In the genomic region with DNA sequence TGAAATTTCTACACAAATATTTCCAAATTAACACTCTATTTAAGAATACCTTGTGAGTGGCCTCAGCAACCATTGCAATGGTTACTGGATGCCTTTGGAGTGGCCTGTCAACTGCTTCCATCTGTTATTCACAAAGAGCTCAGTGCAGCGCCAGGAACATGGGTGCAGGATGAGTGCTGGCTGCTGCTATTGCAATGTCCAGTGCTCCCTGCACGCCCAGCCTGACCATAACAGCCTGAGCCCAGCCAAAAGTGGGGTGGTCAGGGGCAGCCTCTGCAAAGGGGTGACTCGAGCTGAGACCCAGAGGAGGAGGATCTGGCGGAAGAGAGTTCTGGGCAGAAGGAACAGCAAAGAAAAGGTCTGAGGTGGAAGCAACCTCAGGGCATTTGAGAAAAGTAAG, we compare ENCODE assay signal across 16 cellular contexts. TPM values are rescaled to one million over a fixed set of nuclear protein-coding genes. Genes with fewer than 3 reads are reported as not detected.
DNase-seq lines count a peak whose midpoint lies in the region; ATAC-seq, FAIRE-seq and TF ChIP-seq lines count a peak whose summit lies in the region.
"Had no signal": no experiment of that assay in that cellular context is flagged by ENCODE, and none has a peak within 500 bp of the region (broad histone marks: within the 10 kb centered on the region; RNA-seq: fewer than 3 reads in every experiment).

No MANE protein-coding gene starts in this region.

- no peak overlapping the region for H3K4me2 ChIP-seq in HepG2 (ENCODE audit: low read depth, low read length)
- H3K4me2 ChIP-seq in mesenchymal stem cell (ENCODE audit: low read length, poor library complexity, severe bottlenecking) = no peak overlapping the region

- FAIRE-seq in HepG2 (lab: Jason Lieb, UNC) = no peak

- no peaks in the 10 kb centered on the region for H3K79me1 ChIP-seq in mesenchymal stem cell (replicated peaks; ENCODE audit: low read length, poor library complexity, severe bottlenecking)

- H3K27me3 Mint-ChIP-seq in CD8-positive, alpha-beta memory T cell = peaks cover 0 to 1% of the 10 kb centered on the region in 2 donors
- H3K27me3 Mint-ChIP-seq in activated CD8-positive, alpha-beta T cell treated with anti-CD3 and anti-CD28 coated beads, Interleukin-2, amount 10 ng/mL, durations not matched to agents 7 days and 5 days (ENCODE audit: low read depth) = no peaks in the 10 kb centered on the region

- no peak overlapping the region for H3K27ac ChIP-seq in CD8-positive, alpha-beta memory T cell (ENCODE audit: low read depth, low read length)
- peak overlapping the region; percentile 47 for H3K27ac ChIP-seq in lower lobe of right lung
- H3K27ac ChIP-seq in HepG2 (ENCODE audit: extremely low read length, insufficient read depth, low read length) = no peak overlapping the region
- no peak overlapping the region for H3K27ac ChIP-seq in mesenchymal stem cell (ENCODE audit: low read length, poor library complexity, severe bottlenecking)
- H3K27ac ChIP-seq: adrenal gland, C4-2B, gastrocnemius medialis had no signal

- no peak overlapping the region for H3K14ac ChIP-seq in mesenchymal stem cell (ENCODE audit: low read length in 2 of 2)

- no peak overlapping the region for H2BK12ac ChIP-seq in mesenchymal stem cell (ENCODE audit: low read length in 2 of 2)

- 39% methylated on average over 4 of the region's 4 CpGs for WGBS in HepG2 (ENCODE audit: low lambda C conversion rate)
- 72% methylated on average over 4 of the region's 4 CpGs for WGBS in mesenchymal stem cell

- no peak for TF ChIP-seq EP300 in HepG2 (IDR thresholded peaks at IDR 0.05; ENCODE audit: low read depth in 2 of 2, low read length in 2 of 2)
- TF ChIP-seq EP300 in HepG2 (CRISPR knock-in tag; IDR thresholded peaks at IDR 0.05; ENCODE audit: borderline replicate concordance) = no peak

- H2BK120ac ChIP-seq in mesenchymal stem cell (ENCODE audit: low read depth, low read length) = no peak overlapping the region

- H3K9me3 Mint-ChIP-seq in CD8-positive, alpha-beta memory T cell = no peaks in the 10 kb centered on the region
- H3K9me3 Mint-ChIP-seq in activated CD8-positive, alpha-beta T cell treated with anti-CD3 and anti-CD28 coated beads, Interleukin-2, amount 10 ng/mL, durations not matched to agents 7 days and 5 days (ENCODE audit: insufficient read depth) = no peaks in the 10 kb centered on the region
- H3K9me3 Mint-ChIP-seq: neural crest cell had no signal

- no peak overlapping the region for H4K91ac ChIP-seq in mesenchymal stem cell (ENCODE audit: low read length)

- no peaks in the 10 kb centered on the region for H4K20me1 ChIP-seq in HepG2 (ENCODE audit: insufficient read depth, low read length)

- no peaks in the 10 kb centered on the region for H3K36me3 ChIP-seq in CD8-positive, alpha-beta memory T cell (ENCODE audit: insufficient read depth, low read length)
- H3K36me3 ChIP-seq in lower lobe of right lung (peaks cover 4% of the 10 kb centered on the region), HepG2 (replicated peaks in 1 of 2; ENCODE audit: control insufficient read depth in 1 of 2, insufficient read depth in 2 of 2, low read length in 2 of 2) (no peaks in the 10 kb centered on the region), mesenchymal stem cell (ENCODE audit: control insufficient read depth in 1 of 2, insufficient read depth in 2 of 2, low read depth in 1 of 2, low read length in 2 of 2) (no peaks in the 10 kb centered on the region)
- H3K36me3 ChIP-seq: adrenal gland, gastrocnemius medialis had no signal

- H2AFZ ChIP-seq in HepG2 (ENCODE audit: low read length) (no peak overlapping the region), mesenchymal stem cell (ENCODE audit: low read depth, low read length) (no peak overlapping the region)

- H3K4me1 ChIP-seq in CD8-positive, alpha-beta memory T cell (ENCODE audit: insufficient read depth, low read length) = peaks cover 49% of the 10 kb centered on the region
- H3K4me1 ChIP-seq in lower lobe of right lung (peaks cover 65% of the 10 kb centered on the region), HepG2 (ENCODE audit: insufficient read depth, low read length) (no peaks in the 10 kb centered on the region), mesenchymal stem cell (ENCODE audit: control insufficient read depth, insufficient read depth, low read depth, low read length) (peaks cover 9% of the 10 kb centered on the region)
- H3K4me1 ChIP-seq: adrenal gland, gastrocnemius medialis had no signal

- DNase-seq in AG10803 (ENCODE audit: low read depth) (peak; percentile 35), lower lobe of right lung (peak; percentile 51), HepG2 (ENCODE audit: low spot score) (no peak), mesenchymal stem cell (no peak), HuH-7 (ENCODE audit: low spot score) (no peak)
- DNase-seq in CD8-positive, alpha-beta memory T cell = no peak
- no peak for DNase-seq in activated CD8-positive, alpha-beta T cell treated with anti-CD3 and anti-CD28 coated beads, Interleukin-2, amount 10 ng/mL, durations not matched to agents 7 days and 5 days
- DNase-seq: DMS79 treated with DMSO at 0.1 percent for 48 hours; gastrocnemius medialis; NCI-H1694; NCI-H446 treated with DMSO at 0.1 percent for 48 hours; retina; stimulated activated CD4-positive, alpha-beta T cell treated with anti-CD3 and anti-CD28 coated beads, Interleukin-15, amount 100 ng/mL, for 24 hours had no signal

- no peak overlapping the region for H2BK5ac ChIP-seq in mesenchymal stem cell (ENCODE audit: low read depth, low read length, poor library complexity, severe bottlenecking)

- POLR2A ChIA-PET in CD8-positive, alpha-beta memory T cell (lab: Charles Lee) = no interaction called here
- POLR2A ChIA-PET in activated CD8-positive, alpha-beta T cell treated with anti-CD3 and anti-CD28 coated beads, Interleukin-2, amount 10 ng/mL, durations not matched to agents 7 days and 5 days (lab: Charles Lee) = interaction anchor here (1.0 kb wide), 1 partner anchor 9 kb away, joined by 3 read pairs; no protein-coding TSS in a partner anchor
- POLR2A ChIA-PET in HepG2 (lab: Yijun Ruan, JAX) = no interaction called here

- peak overlapping the region in 6 of 7 donors; percentile 72 to 91 (median 88) for H3K4me3 Mint-ChIP-seq in CD8-positive, alpha-beta memory T cell
- peak overlapping the region; percentile 68 for H3K4me3 Mint-ChIP-seq in activated CD8-positive, alpha-beta T cell treated with anti-CD3 and anti-CD28 coated beads, Interleukin-2, amount 10 ng/mL, durations not matched to agents 7 days and 5 days
- H3K4me3 Mint-ChIP-seq: neural crest cell had no signal

- H2AK5ac ChIP-seq in mesenchymal stem cell (ENCODE audit: low read length, severe bottlenecking) = no peak overlapping the region

- no peak overlapping the region for H2BK15ac ChIP-seq in mesenchymal stem cell (ENCODE audit: low read depth, poor library complexity, severe bottlenecking)

- no peak overlapping the region for H3K23ac ChIP-seq in mesenchymal stem cell (ENCODE audit: low read length in 2 of 2)

- CTCF ChIA-PET in CD8-positive, alpha-beta memory T cell (lab: Charles Lee) = interaction anchor here (2.4 to 3.2 kb wide), 2 partner anchors 11 to 21 kb away, joined by 6 to 11 read pairs; no protein-coding TSS in a partner anchor
- CTCF ChIA-PET in activated CD8-positive, alpha-beta T cell treated with anti-CD3 and anti-CD28 coated beads, Interleukin-2, amount 10 ng/mL, durations not matched to agents 7 days and 5 days (lab: Charles Lee) = interaction anchor here (3.6 kb wide), 1 partner anchor 11 kb away, joined by 24 read pairs; no protein-coding TSS in a partner anchor
- CTCF ChIA-PET in HepG2 (lab: Yijun Ruan, JAX; ENCODE audit: low intra/inter-chr PET ratio, low total read pairs) = no interaction called here

- peak overlapping the region in 7 of 8 donors; percentile 41 to 98 (median 89) for H3K27ac Mint-ChIP-seq in CD8-positive, alpha-beta memory T cell
- H3K27ac Mint-ChIP-seq in activated CD8-positive, alpha-beta T cell treated with anti-CD3 and anti-CD28 coated beads, Interleukin-2, amount 10 ng/mL, durations not matched to agents 7 days and 5 days = peak overlapping the region; percentile 90

- no peak for ATAC-seq in activated CD8-positive, alpha-beta T cell treated with anti-CD3 and anti-CD28 coated beads, Interleukin-2, amount 10 ng/mL, durations not matched to agents 7 days and 5 days
- ATAC-seq in lower lobe of right lung = peak; percentile 59 to 73
- no peak for ATAC-seq in HepG2
- ATAC-seq: gastrocnemius medialis had no signal

- no peak overlapping the region for H3K4ac ChIP-seq in mesenchymal stem cell (ENCODE audit: low read depth in 1 of 2, low read length in 2 of 2)

- in situ Hi-C loops in HepG2 (cut with HindIII; ENCODE audit: extremely low pct_ligation_motif_present, low pct_unique_long_range_greater_than_20kb) = no loop called here

- no peak overlapping the region for H4K8ac ChIP-seq in mesenchymal stem cell (ENCODE audit: low read length)

- H3K9me3 ChIP-seq in CD8-positive, alpha-beta memory T cell (ENCODE audit: low read length) = no peaks in the 10 kb centered on the region
- H3K9me3 ChIP-seq in lower lobe of right lung (no peaks in the 10 kb centered on the region), HepG2 (ENCODE audit: low read length) (no peaks in the 10 kb centered on the region), mesenchymal stem cell (ENCODE audit: control insufficient read depth, low read length) (no peaks in the 10 kb centered on the region)
- H3K9me3 ChIP-seq: adrenal gland, gastrocnemius medialis had no signal

- peaks cover 55 to 74% (median 64%) of the 10 kb centered on the region in 3 donors for H3K4me1 Mint-ChIP-seq in CD8-positive, alpha-beta memory T cell
- peaks cover 56% of the 10 kb centered on the region for H3K4me1 Mint-ChIP-seq in activated CD8-positive, alpha-beta T cell treated with anti-CD3 and anti-CD28 coated beads, Interleukin-2, amount 10 ng/mL, durations not matched to agents 7 days and 5 days (ENCODE audit: low read depth)

- TF ChIP-seq POLR2A in HepG2 (IDR thresholded peaks at IDR 0.05; ENCODE audit: insufficient read depth in 1 of 2, low read depth in 2 of 2, low read length in 2 of 2) = no peak

- intact Hi-C loops in lower lobe of right lung (cut with DNase I) = no loop called here
- intact Hi-C loops in HepG2 (cut with micrococcal nuclease; ENCODE audit: unreplicated experiment) = no loop called here

- no peak overlapping the region for H3K4me3 ChIP-seq in AG10803 (ENCODE audit: low read length)
- H3K4me3 ChIP-seq in CD8-positive, alpha-beta memory T cell (ENCODE audit: low read length) = no peak overlapping the region
- H3K4me3 ChIP-seq in lower lobe of right lung = no peak overlapping the region
- H3K4me3 ChIP-seq in HepG2 (replicated peaks in 1 of 3; ENCODE audit: insufficient read depth in 1 of 3, low read depth in 2 of 3, low read length in 3 of 3) = no peak overlapping the region
- no peak overlapping the region for H3K4me3 ChIP-seq in mesenchymal stem cell (ENCODE audit: insufficient read depth in 1 of 2, low read depth in 1 of 2, low read length in 2 of 2)
- H3K4me3 ChIP-seq: adrenal gland, gastrocnemius medialis had no signal

- no peak for TF ChIP-seq RAD21 in HepG2 (CRISPR knock-in tag; IDR thresholded peaks at IDR 0.05)

- H3K79me2 ChIP-seq in HepG2 (ENCODE audit: insufficient read depth, low read length) = no peaks in the 10 kb centered on the region

- TF ChIP-seq CTCF in AG10803 (conservative IDR thresholded peaks at IDR 0.05; ENCODE audit: low read length) (no peak), lower lobe of right lung (IDR thresholded peaks at IDR 0.05) (no peak), HepG2 (CRISPR knock-in tag; IDR thresholded peaks at IDR 0.05) (no peak)

- peaks cover 2 to 14% (median 2%) of the 10 kb centered on the region in 3 donors for H3K36me3 Mint-ChIP-seq in CD8-positive, alpha-beta memory T cell
- peaks cover 60% of the 10 kb centered on the region for H3K36me3 Mint-ChIP-seq in activated CD8-positive, alpha-beta T cell treated with anti-CD3 and anti-CD28 coated beads, Interleukin-2, amount 10 ng/mL, durations not matched to agents 7 days and 5 days (ENCODE audit: low read depth)

- no peak overlapping the region for H3K18ac ChIP-seq in mesenchymal stem cell (ENCODE audit: low read depth in 1 of 2, low read length in 2 of 2)

- H3K27me3 ChIP-seq in CD8-positive, alpha-beta memory T cell (ENCODE audit: insufficient read depth, low read length, poor library complexity, severe bottlenecking) = no peaks in the 10 kb centered on the region
- H3K27me3 ChIP-seq in lower lobe of right lung (ENCODE audit: low read depth) (no peaks in the 10 kb centered on the region), HepG2 (ENCODE audit: control insufficient read depth in 1 of 2, insufficient read depth in 2 of 2, low read length in 2 of 2) (no peaks in the 10 kb centered on the region), mesenchymal stem cell (ENCODE audit: control insufficient read depth in 1 of 2, insufficient read depth in 1 of 2, low read length in 2 of 2) (peaks cover 0 to 15% of the 10 kb centered on the region in 2 experiments)
- H3K27me3 ChIP-seq: adrenal gland, gastrocnemius medialis had no signal

- H3K9ac ChIP-seq in HepG2 (ENCODE audit: insufficient read depth, low read depth, low read length) (no peak overlapping the region), mesenchymal stem cell (ENCODE audit: low read length) (no peak overlapping the region)

- no TSS peak for BruUV-seq in HepG2 (replicated peaks; lab: Mats Ljungman, UMichigan)

RNA-seq across cellular contexts. Expression of gene CASS4, which starts 18.4 kb away (rescaled TPM):
- 1 to 10 TPM; 3.7 TPM for total RNA-seq in CD8-positive, alpha-beta memory T cell
- polyA plus RNA-seq in CD8-positive, alpha-beta memory T cell = 5.6 TPM
- 10 to 100 TPM; 17.8 to 18.8 TPM for total RNA-seq in activated CD8-positive, alpha-beta T cell treated with anti-CD3 and anti-CD28 coated beads, Interleukin-2, amount 10 ng/mL, durations not matched to agents 7 days and 5 days
- 23.9 TPM for total RNA-seq in lower lobe of right lung
- 0.38 and 0.49 TPM in 2 replicates for total RNA-seq in HepG2 (2016; rRNA removed; fragmentation: Illumina TruSeq; extraction: Trizol)
- total RNA-seq in HepG2 (2016; cell fraction: cytosol; rRNA removed; fragmentation: Illumina TruSeq; extraction: Trizol; ENCODE audit: low read depth) = 0.09 TPM in 1 of 2 replicates, not detected in the other
- total RNA-seq in HepG2 (2016; cell fraction: insoluble cytoplasmic fraction; rRNA removed; fragmentation: Illumina TruSeq; extraction: Trizol) = 0.28 and 0.35 TPM in 2 replicates
- 0.17 and 0.31 TPM in 2 replicates for total RNA-seq in HepG2 (2016; cell fraction: membrane; rRNA removed; fragmentation: Illumina TruSeq; extraction: Trizol)
- 0.53 and 0.65 TPM in 2 replicates for total RNA-seq in HepG2 (2016; cell fraction: nucleus; rRNA removed; fragmentation: Illumina TruSeq; extraction: Trizol)
- polyA plus RNA-seq in HepG2 (2011; rRNA removed) = 0.17 and 0.25 TPM in 2 replicates
- polyA plus RNA-seq in HepG2 (2011; cell fraction: cytosol; rRNA removed) = 0.10 and 0.17 TPM in 2 replicates
- polyA plus RNA-seq in HepG2 (2011; cell fraction: nucleus; rRNA removed) = 0.35 and 0.50 TPM in 2 replicates
- polyA plus RNA-seq in HepG2 (2012) = 0.17 and 0.23 TPM in 2 replicates
- not detected in 2 replicates for polyA plus RNA-seq in HepG2 (2016; cell fraction: cytosol; fragmentation: Illumina TruSeq; extraction: Trizol; ENCODE audit: low read depth)
- 0.30 and 0.41 TPM in 2 replicates for polyA plus RNA-seq in HepG2 (2016; cell fraction: insoluble cytoplasmic fraction; fragmentation: Illumina TruSeq; extraction: Trizol; ENCODE audit: low read depth)
- 0.06 and 0.08 TPM in 2 replicates for polyA plus RNA-seq in HepG2 (2016; cell fraction: membrane; fragmentation: Illumina TruSeq; extraction: Trizol; ENCODE audit: low read depth)
- 0.21 and 0.48 TPM in 2 replicates for polyA plus RNA-seq in HepG2 (2016; cell fraction: nucleus; fragmentation: Illumina TruSeq; extraction: Trizol; ENCODE audit: insufficient read depth, low read depth)
- polyA minus RNA-seq in HepG2 (2011; rRNA and poly(A)+ RNA removed; ENCODE audit: low replicate concordance) = 0.06 and 0.07 TPM in 2 replicates
- polyA minus RNA-seq in HepG2 (2011; cell fraction: cytosol; rRNA and poly(A)+ RNA removed) = 0.26 TPM in 1 of 2 replicates, not detected in the other
- polyA minus RNA-seq in HepG2 (2011; cell fraction: nucleus; rRNA and poly(A)+ RNA removed) = 0.26 and 0.50 TPM in 2 replicates
- 0.14 TPM for polyA plus RNA-seq in mesenchymal stem cell (2013, experiment 1 of 2)
- polyA plus RNA-seq in mesenchymal stem cell (2013, experiment 2 of 2) = 0.19 TPM

RNA-seq across cellular contexts. Expression of gene RTF2, which starts 38.0 kb away (rescaled TPM):
- 10 to 100 TPM; 82.5 to 85.1 TPM for total RNA-seq in CD8-positive, alpha-beta memory T cell
- 121 TPM for polyA plus RNA-seq in CD8-positive, alpha-beta memory T cell
- total RNA-seq in activated CD8-positive, alpha-beta T cell treated with anti-CD3 and anti-CD28 coated beads, Interleukin-2, amount 10 ng/mL, durations not matched to agents 7 days and 5 days = 100 to 1,000 TPM; 118 to 125 TPM
- total RNA-seq in lower lobe of right lung = 68.6 TPM
- total RNA-seq in HepG2 (2016; rRNA removed; fragmentation: Illumina TruSeq; extraction: Trizol) = 142 and 202 TPM in 2 replicates
- 22.9 and 24.0 TPM in 2 replicates for total RNA-seq in HepG2 (2016; cell fraction: cytosol; rRNA removed; fragmentation: Illumina TruSeq; extraction: Trizol; ENCODE audit: low read depth)
- 146 and 210 TPM in 2 replicates for total RNA-seq in HepG2 (2016; cell fraction: insoluble cytoplasmic fraction; rRNA removed; fragmentation: Illumina TruSeq; extraction: Trizol)
- 48.4 and 48.7 TPM in 2 replicates for total RNA-seq in HepG2 (2016; cell fraction: membrane; rRNA removed; fragmentation: Illumina TruSeq; extraction: Trizol)
- total RNA-seq in HepG2 (2016; cell fraction: nucleus; rRNA removed; fragmentation: Illumina TruSeq; extraction: Trizol) = 61.3 and 68.9 TPM in 2 replicates
- 73.3 and 81.8 TPM in 2 replicates for polyA plus RNA-seq in HepG2 (2011; rRNA removed)
- 75.5 and 78.1 TPM in 2 replicates for polyA plus RNA-seq in HepG2 (2011; cell fraction: cytosol; rRNA removed)
- 56.4 and 58.3 TPM in 2 replicates for polyA plus RNA-seq in HepG2 (2011; cell fraction: nucleus; rRNA removed)
- 65.9 and 76.5 TPM in 2 replicates for polyA plus RNA-seq in HepG2 (2012)
- 23.4 and 24.1 TPM in 2 replicates for polyA plus RNA-seq in HepG2 (2016; cell fraction: cytosol; fragmentation: Illumina TruSeq; extraction: Trizol; ENCODE audit: low read depth)
- polyA plus RNA-seq in HepG2 (2016; cell fraction: insoluble cytoplasmic fraction; fragmentation: Illumina TruSeq; extraction: Trizol; ENCODE audit: low read depth) = 194 and 208 TPM in 2 replicates
- 36.9 and 38.6 TPM in 2 replicates for polyA plus RNA-seq in HepG2 (2016; cell fraction: membrane; fragmentation: Illumina TruSeq; extraction: Trizol; ENCODE audit: low read depth)
- polyA plus RNA-seq in HepG2 (2016; cell fraction: nucleus; fragmentation: Illumina TruSeq; extraction: Trizol; ENCODE audit: insufficient read depth, low read depth) = 117 and 121 TPM in 2 replicates
- 51.8 and 70.9 TPM in 2 replicates for polyA minus RNA-seq in HepG2 (2011; rRNA and poly(A)+ RNA removed; ENCODE audit: low replicate concordance)
- polyA minus RNA-seq in HepG2 (2011; cell fraction: cytosol; rRNA and poly(A)+ RNA removed) = 30.7 and 31.2 TPM in 2 replicates
- polyA minus RNA-seq in HepG2 (2011; cell fraction: nucleus; rRNA and poly(A)+ RNA removed) = 36.6 and 37.0 TPM in 2 replicates
- polyA plus RNA-seq in mesenchymal stem cell (2013, experiment 1 of 2) = 64.8 TPM
- polyA plus RNA-seq in mesenchymal stem cell (2013, experiment 2 of 2) = 64.7 TPM

RNA-seq across cellular contexts. Expression of gene CSTF1, which starts 38.0 kb away (rescaled TPM):
- 10 to 100 TPM; 54.2 to 54.7 TPM for total RNA-seq in CD8-positive, alpha-beta memory T cell
- polyA plus RNA-seq in CD8-positive, alpha-beta memory T cell = 37.0 TPM
- total RNA-seq in activated CD8-positive, alpha-beta T cell treated with anti-CD3 and anti-CD28 coated beads, Interleukin-2, amount 10 ng/mL, durations not matched to agents 7 days and 5 days = 10 to 100 TPM; 60.5 to 66.3 TPM
- total RNA-seq in lower lobe of right lung (24.4 TPM), HepG2 (2016; rRNA removed; fragmentation: Illumina TruSeq; extraction: Trizol) (70.9 and 105 TPM in 2 replicates)
- total RNA-seq in HepG2 (2016; cell fraction: cytosol; rRNA removed; fragmentation: Illumina TruSeq; extraction: Trizol; ENCODE audit: low read depth) = 17.0 and 17.9 TPM in 2 replicates
- total RNA-seq in HepG2 (2016; cell fraction: insoluble cytoplasmic fraction; rRNA removed; fragmentation: Illumina TruSeq; extraction: Trizol) = 72.4 and 104 TPM in 2 replicates
- total RNA-seq in HepG2 (2016; cell fraction: membrane; rRNA removed; fragmentation: Illumina TruSeq; extraction: Trizol) = 37.3 and 42.3 TPM in 2 replicates
- total RNA-seq in HepG2 (2016; cell fraction: nucleus; rRNA removed; fragmentation: Illumina TruSeq; extraction: Trizol) = 53.7 and 58.2 TPM in 2 replicates
- polyA plus RNA-seq in HepG2 (2011; rRNA removed) = 67.9 and 100 TPM in 2 replicates
- polyA plus RNA-seq in HepG2 (2011; cell fraction: cytosol; rRNA removed) = 63.9 and 67.0 TPM in 2 replicates
- polyA plus RNA-seq in HepG2 (2011; cell fraction: nucleus; rRNA removed) = 63.5 and 65.1 TPM in 2 replicates
- polyA plus RNA-seq in HepG2 (2012) = 39.4 and 55.3 TPM in 2 replicates
- 8.4 and 10.8 TPM in 2 replicates for polyA plus RNA-seq in HepG2 (2016; cell fraction: cytosol; fragmentation: Illumina TruSeq; extraction: Trizol; ENCODE audit: low read depth)
- polyA plus RNA-seq in HepG2 (2016; cell fraction: insoluble cytoplasmic fraction; fragmentation: Illumina TruSeq; extraction: Trizol; ENCODE audit: low read depth) = 89.9 and 97.0 TPM in 2 replicates
- polyA plus RNA-seq in HepG2 (2016; cell fraction: membrane; fragmentation: Illumina TruSeq; extraction: Trizol; ENCODE audit: low read depth) = 17.6 and 17.8 TPM in 2 replicates
- 76.3 and 78.8 TPM in 2 replicates for polyA plus RNA-seq in HepG2 (2016; cell fraction: nucleus; fragmentation: Illumina TruSeq; extraction: Trizol; ENCODE audit: insufficient read depth, low read depth)
- 186 and 265 TPM in 2 replicates for polyA minus RNA-seq in HepG2 (2011; rRNA and poly(A)+ RNA removed; ENCODE audit: low replicate concordance)
- polyA minus RNA-seq in HepG2 (2011; cell fraction: cytosol; rRNA and poly(A)+ RNA removed) = 59.5 and 62.1 TPM in 2 replicates
- polyA minus RNA-seq in HepG2 (2011; cell fraction: nucleus; rRNA and poly(A)+ RNA removed) = 49.2 and 64.4 TPM in 2 replicates
- 22.0 TPM for polyA plus RNA-seq in mesenchymal stem cell (2013, experiment 1 of 2)
- 21.8 TPM for polyA plus RNA-seq in mesenchymal stem cell (2013, experiment 2 of 2)

RNA-seq across cellular contexts. Expression of gene AURKA, which starts 38.5 kb away (rescaled TPM):
- 10 to 100 TPM; 49.2 to 50.8 TPM for total RNA-seq in CD8-positive, alpha-beta memory T cell
- 1.7 TPM for polyA plus RNA-seq in CD8-positive, alpha-beta memory T cell
- total RNA-seq in activated CD8-positive, alpha-beta T cell treated with anti-CD3 and anti-CD28 coated beads, Interleukin-2, amount 10 ng/mL, durations not matched to agents 7 days and 5 days = 10 to 100 TPM; 92.7 to 94.2 TPM
- total RNA-seq in lower lobe of right lung = 2.5 TPM
- 224 and 335 TPM in 2 replicates for total RNA-seq in HepG2 (2016; rRNA removed; fragmentation: Illumina TruSeq; extraction: Trizol)
- total RNA-seq in HepG2 (2016; cell fraction: cytosol; rRNA removed; fragmentation: Illumina TruSeq; extraction: Trizol; ENCODE audit: low read depth) = 127 and 136 TPM in 2 replicates
- total RNA-seq in HepG2 (2016; cell fraction: insoluble cytoplasmic fraction; rRNA removed; fragmentation: Illumina TruSeq; extraction: Trizol) = 218 and 331 TPM in 2 replicates
- 173 and 174 TPM in 2 replicates for total RNA-seq in HepG2 (2016; cell fraction: membrane; rRNA removed; fragmentation: Illumina TruSeq; extraction: Trizol)
- 85.9 and 90.8 TPM in 2 replicates for total RNA-seq in HepG2 (2016; cell fraction: nucleus; rRNA removed; fragmentation: Illumina TruSeq; extraction: Trizol)
- polyA plus RNA-seq in HepG2 (2011; rRNA removed) = 55.7 and 96.4 TPM in 2 replicates
- 60.3 and 70.8 TPM in 2 replicates for polyA plus RNA-seq in HepG2 (2011; cell fraction: cytosol; rRNA removed)
- 23.6 and 31.7 TPM in 2 replicates for polyA plus RNA-seq in HepG2 (2011; cell fraction: nucleus; rRNA removed)
- 41.6 and 70.4 TPM in 2 replicates for polyA plus RNA-seq in HepG2 (2012)
- polyA plus RNA-seq in HepG2 (2016; cell fraction: cytosol; fragmentation: Illumina TruSeq; extraction: Trizol; ENCODE audit: low read depth) = 36.5 and 39.6 TPM in 2 replicates
- polyA plus RNA-seq in HepG2 (2016; cell fraction: insoluble cytoplasmic fraction; fragmentation: Illumina TruSeq; extraction: Trizol; ENCODE audit: low read depth) = 285 and 289 TPM in 2 replicates
- 72.5 and 73.7 TPM in 2 replicates for polyA plus RNA-seq in HepG2 (2016; cell fraction: membrane; fragmentation: Illumina TruSeq; extraction: Trizol; ENCODE audit: low read depth)
- polyA plus RNA-seq in HepG2 (2016; cell fraction: nucleus; fragmentation: Illumina TruSeq; extraction: Trizol; ENCODE audit: insufficient read depth, low read depth) = 111 and 116 TPM in 2 replicates
- polyA minus RNA-seq in HepG2 (2011; rRNA and poly(A)+ RNA removed; ENCODE audit: low replicate concordance) = 63.7 and 146 TPM in 2 replicates
- polyA minus RNA-seq in HepG2 (2011; cell fraction: cytosol; rRNA and poly(A)+ RNA removed) = 43.1 and 61.1 TPM in 2 replicates
- 25.4 and 35.1 TPM in 2 replicates for polyA minus RNA-seq in HepG2 (2011; cell fraction: nucleus; rRNA and poly(A)+ RNA removed)
- polyA plus RNA-seq in mesenchymal stem cell (2013, experiment 1 of 2) = 13.9 TPM
- polyA plus RNA-seq in mesenchymal stem cell (2013, experiment 2 of 2) = 13.9 TPM

Comparison
In these comparisons a context has a peak if more than half of its experiments do, and no peak if none do; other contexts are left out.
1. DNase-seq: peak in AG10803 (single experiment) and lower lobe of right lung (single experiment); none in CD8-positive, alpha-beta memory T cell (0 of 5), activated CD8-positive, alpha-beta T cell treated with anti-CD3 and anti-CD28 coated beads, Interleukin-2, amount 10 ng/mL, durations not matched to agents 7 days and 5 days (single experiment), HepG2 (single experiment), mesenchymal stem cell (single experiment) and HuH-7 (single experiment).
2. ATAC-seq: peak in lower lobe of right lung (2 of 2); none in activated CD8-positive, alpha-beta T cell treated with anti-CD3 and anti-CD28 coated beads, Interleukin-2, amount 10 ng/mL, durations not matched to agents 7 days and 5 days (single experiment) and HepG2 (single experiment).